1 cellular context compared by ENCODE assay signal in the genomic region with DNA sequence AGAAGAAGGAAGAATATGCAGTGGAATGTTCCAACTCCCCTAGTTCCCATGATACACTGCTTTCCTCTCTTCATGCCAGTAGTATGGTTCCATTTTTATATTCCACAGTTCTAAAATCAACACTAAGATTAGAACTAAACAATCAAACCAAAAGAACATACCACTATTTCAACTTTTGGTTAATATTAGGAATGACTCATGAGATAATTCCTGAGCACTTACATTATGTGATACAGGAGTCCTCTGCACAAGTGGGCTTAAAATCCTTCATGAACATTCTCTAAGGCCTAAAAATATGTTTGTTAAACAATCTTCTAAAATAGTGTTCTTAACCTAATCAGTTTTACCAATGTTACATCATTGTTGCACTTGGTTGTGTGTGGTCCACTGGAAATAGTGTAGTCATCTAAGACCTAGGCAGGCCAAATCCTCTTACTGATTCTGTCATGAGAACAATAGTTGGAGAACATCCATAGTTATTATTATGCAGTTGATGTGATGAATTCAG.
A peak's percentile ranks its signal among the peaks of the same experiment; 100 is the strongest.
TF ChIP-seq lines count a peak whose summit lies in the region.

No MANE protein-coding gene starts in this region.

TF ChIP-seq in HEK293, 187 proteins besides CTCF, POLR2A, EP300 and RAD21 (continued from another document):
- TF ChIP-seq PRDM10 (tag by site-specific recombination; IDR thresholded peaks at IDR 0.05), result peak; percentile 27; the same call in 1 of the 2 replicates
